In genomic region chr22:49601614-49602321, GRCh38 we compare ENCODE assay signal across 23 cellular contexts.
"Had no signal": no experiment of that assay in that cellular context is flagged by ENCODE, and none has a peak within 500 bp of the region (broad histone marks: within the 10 kb centered on the region; RNA-seq: fewer than 3 reads in every experiment).

No MANE protein-coding gene starts in this region.

- H3K4me1 Mint-ChIP-seq: nephron progenitor cell had no signal

- H3K4me1 ChIP-seq: esophagus squamous epithelium, gastroesophageal sphincter, right lobe of liver, testis, vagina had no signal

- H3K4me3 ChIP-seq: esophagus squamous epithelium, gastroesophageal sphincter, mucosa of descending colon, right lobe of liver, smooth muscle cell, testis, vagina had no signal

- H3K27ac Mint-ChIP-seq: activated T-cell treated with anti-CD3 and anti-CD28 coated beads, Interleukin-2, amount 50 U/mL, for 72 hours; nephron progenitor cell had no signal

- H3K4me3 Mint-ChIP-seq: activated T-cell treated with anti-CD3 and anti-CD28 coated beads, Interleukin-2, amount 50 U/mL, for 72 hours; nephron progenitor cell had no signal

- H3K4me2 ChIP-seq: smooth muscle cell had no signal

- H3K27ac ChIP-seq: esophagus squamous epithelium, gastroesophageal sphincter, right lobe of liver, testis, vagina, VCaP had no signal

- H3K9me3 ChIP-seq: right lobe of liver, testis, vagina had no signal

- ATAC-seq: gastroesophageal sphincter, left cardiac atrium, mucosa of descending colon, right lobe of liver had no signal

- H3K36me3 ChIP-seq: esophagus squamous epithelium, gastroesophageal sphincter, right lobe of liver, vagina had no signal

- DNase-seq: activated CD4-positive, alpha-beta T cell treated with anti-CD3 and anti-CD28 coated beads, Interleukin-2, amount 50 U/mL, for 1 hour; activated CD4-positive, CD25-positive, alpha-beta regulatory T cell treated with anti-CD3 and anti-CD28 coated beads, Interleukin-2, amount 50 U/mL, for 72 hours; activated CD8-positive, alpha-beta memory T cell treated with anti-CD3 and anti-CD28 coated beads, Interleukin-2, amount 50 U/mL, for 48 hours; activated effector memory CD4-positive, alpha-beta T cell treated with Interleukin-2 at 50 U/mL for 16 hours; activated naive CD4-positive, alpha-beta T cell treated with anti-CD3 and anti-CD28 coated beads, Interleukin-2, amount 50 U/mL, for 16 hours; activated T-cell treated with anti-CD3 and anti-CD28 coated beads, Interleukin-2, amount 50 U/mL, for 72 hours; central memory CD4-positive, alpha-beta T cell; effector memory CD4-positive, alpha-beta T cell; esophagus squamous epithelium; hypothalamus; left cardiac atrium; mesenchymal stem cell; nephron progenitor cell; occipital lobe; stimulated activated CD4-positive, alpha-beta T cell treated with anti-CD3 and anti-CD28 coated beads, Interleukin-15, amount 100 ng/mL, for 24 hours; testis; trophoblast cell had no signal

- H3K27me3 ChIP-seq: esophagus squamous epithelium, right lobe of liver, testis, vagina had no signal
